Comparison of ENCODE assay signal across 15 cellular contexts in the genomic region with DNA sequence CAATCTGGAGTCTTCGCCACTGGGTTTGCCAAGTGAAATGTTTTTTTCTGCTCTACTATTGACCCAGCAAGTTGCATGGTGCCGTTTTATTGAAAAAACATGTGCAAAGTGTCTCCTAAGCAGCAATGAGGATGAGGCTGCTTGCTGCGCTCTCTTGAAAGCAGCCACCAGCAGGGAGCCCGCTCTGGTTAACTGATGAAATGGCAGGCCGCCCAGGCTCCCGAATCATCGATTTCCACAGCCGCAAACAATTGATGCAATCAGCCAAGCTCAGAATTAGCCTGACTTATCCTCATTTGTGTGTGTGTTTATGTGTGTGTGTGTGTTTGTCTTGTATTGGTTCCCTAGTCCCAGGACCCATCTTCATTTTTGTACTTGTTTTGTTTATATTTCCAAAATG. TPM values are rescaled to one million over a fixed set of nuclear protein-coding genes. Genes with fewer than 3 reads are reported as not detected.
DNase-seq lines count a peak whose midpoint lies in the region; FAIRE-seq and TF ChIP-seq lines count a peak whose summit lies in the region.
"Had no signal": no experiment of that assay in that cellular context is flagged by ENCODE, and none has a peak within 500 bp of the region (broad histone marks: within the 10 kb centered on the region; RNA-seq: fewer than 3 reads in every experiment).

No MANE protein-coding gene starts in this region.

- H3K18ac ChIP-seq in neuronal stem cell (ENCODE audit: low read length): no peak overlapping the region

- H3K36me3 ChIP-seq in neuronal stem cell (replicated peaks in 1 of 2; ENCODE audit: control insufficient read depth in 2 of 2, insufficient read depth in 2 of 2, low read length in 2 of 2): no peaks in the 10 kb centered on the region

- no peak overlapping the region for H2BK5ac ChIP-seq in neuronal stem cell (ENCODE audit: low read length)

- no peak overlapping the region for H2BK15ac ChIP-seq in neuronal stem cell (ENCODE audit: low read length)

- H3K27ac ChIP-seq in neuronal stem cell (replicated peaks; ENCODE audit: low read length): peak overlapping the region; percentile 3

- no peak overlapping the region for H3K23ac ChIP-seq in neuronal stem cell (ENCODE audit: low read depth, low read length, poor library complexity)

- DNase-seq in G401 (ENCODE audit: low spot score) (peak; percentile 33), NCI-H69 (lab: John Stamatoyannopoulos, UW) (peak; percentile 42), fibroblast of mammary gland (ENCODE audit: low read depth) (peak; percentile 47), neuronal stem cell (ENCODE audit: low spot score) (peak; percentile 17), epidermal melanocyte (ENCODE audit: insufficient read length, low spot score) (no peak), UCSD-AML1 (lab: John Stamatoyannopoulos, UW; ENCODE audit: unreplicated experiment) (no peak), cortex of kidney (lab: John Stamatoyannopoulos, UW) (no peak), urothelium cell line (ENCODE audit: low spot score) (no peak)
- DNase-seq: activated CD4-positive, alpha-beta memory T cell treated with anti-CD3 and anti-CD28 coated beads, Interleukin-2, amount 10 ng/mL, durations not matched to agents 7 days and 5 days; natural killer cell; stimulated activated CD4-positive, alpha-beta T cell treated with anti-CD3 and anti-CD28 coated beads, Interleukin-12 subunit alpha, Interleukin-12 subunit beta, amount 100 ng/mL, for 4 hours had no signal

- no peak overlapping the region for H2BK120ac ChIP-seq in neuronal stem cell (ENCODE audit: low read depth, low read length)

- no peak overlapping the region for H2BK12ac ChIP-seq in neuronal stem cell (ENCODE audit: low read length)

- WGBS in neuronal stem cell (ENCODE audit: extremely low coverage in 2 of 2, insufficient read length in 2 of 2, insufficient replicate concordance in 1 of 2), 2 donors: no CpG with 5 or more reads among the region's 8 CpGs

- H3K27me3 ChIP-seq in neuronal stem cell (ENCODE audit: control insufficient read depth in 3 of 3, insufficient read depth in 3 of 3, low read depth in 1 of 3, low read length in 3 of 3): no peaks in the 10 kb centered on the region

- H2AK5ac ChIP-seq in neuronal stem cell (ENCODE audit: low read depth, low read length): no peak overlapping the region

- H3K4me3 ChIP-seq in fibroblast of mammary gland (ENCODE audit: control insufficient read depth, low read depth, low read length) (no peak overlapping the region), neuronal stem cell (ENCODE audit: low read length in 2 of 2) (no peak overlapping the region)

- no peaks in the 10 kb centered on the region for H3K79me1 ChIP-seq in neuronal stem cell (ENCODE audit: low read depth, low read length)

- peak overlapping the region; percentile 24 for H2AFZ ChIP-seq in neuronal stem cell (ENCODE audit: low read length)

- no peak overlapping the region for H3K4ac ChIP-seq in neuronal stem cell (ENCODE audit: low read length)

- no peak overlapping the region for H3K9ac ChIP-seq in neuronal stem cell (ENCODE audit: low read depth, low read length, poor library complexity)

- H4K8ac ChIP-seq in neuronal stem cell (ENCODE audit: low read depth, low read length): no peak overlapping the region

- H3K4me2 ChIP-seq in neuronal stem cell (ENCODE audit: insufficient read depth, low read length, poor library complexity, severe bottlenecking): no peak overlapping the region

- no peak for TF ChIP-seq CTCF in fibroblast of mammary gland (conservative IDR thresholded peaks at IDR 0.05; ENCODE audit: control insufficient read depth, insufficient read depth, low read depth, low read length)

- H3K14ac ChIP-seq in neuronal stem cell (ENCODE audit: low read length): no peak overlapping the region

- H4K91ac ChIP-seq in neuronal stem cell (ENCODE audit: low read depth, low read length, poor library complexity): no peak overlapping the region

- in situ Hi-C loops in G401 (cut with HindIII; ENCODE audit: low sequenced_read_pairs): no loop called here

- no peak for FAIRE-seq in urothelium cell line (lab: Jason Lieb, UNC)
- FAIRE-seq: colon had no signal

- H3K4me1 ChIP-seq in neuronal stem cell (ENCODE audit: control insufficient read depth in 2 of 2, insufficient read depth in 1 of 2, low read depth in 1 of 2, low read length in 2 of 2): peaks cover 0 to 4% of the 10 kb centered on the region in 2 donors

- H3K9me3 ChIP-seq in neuronal stem cell (replicated peaks in 1 of 2; ENCODE audit: control insufficient read depth in 2 of 2, insufficient read depth in 1 of 2, low read depth in 1 of 2, low read length in 2 of 2): no peaks in the 10 kb centered on the region

RNA-seq across cellular contexts. Expression of a gene that starts 22.2 kb away (rescaled TPM):
- not detected in 2 replicates for total RNA-seq in G401 (2014; rRNA removed; shearing (Covaris generic))
- not detected for polyA plus RNA-seq in neuronal stem cell (2013, experiment 1 of 2)
- not detected for polyA plus RNA-seq in neuronal stem cell (2013, experiment 2 of 2)
- total RNA-seq: activated CD4-positive, alpha-beta memory T cell treated with anti-CD3 and anti-CD28 coated beads, Interleukin-2, amount 10 ng/mL, durations not matched to agents 7 days and 5 days; kidney epithelial cell; natural killer cell; NCI-H460 had no signal
- polyA plus RNA-seq: thymus had no signal

Comparison
In these comparisons a context has a peak if more than half of its experiments do, and no peak if none do; other contexts are left out.
1. DNase-seq: peak in G401 (single experiment), NCI-H69 (single experiment), fibroblast of mammary gland (single experiment) and neuronal stem cell (single experiment); none in epidermal melanocyte (single experiment), UCSD-AML1 (single experiment), cortex of kidney (single experiment) and urothelium cell line (single experiment).